9 cellular contexts compared by ENCODE assay signal in the genomic region with DNA sequence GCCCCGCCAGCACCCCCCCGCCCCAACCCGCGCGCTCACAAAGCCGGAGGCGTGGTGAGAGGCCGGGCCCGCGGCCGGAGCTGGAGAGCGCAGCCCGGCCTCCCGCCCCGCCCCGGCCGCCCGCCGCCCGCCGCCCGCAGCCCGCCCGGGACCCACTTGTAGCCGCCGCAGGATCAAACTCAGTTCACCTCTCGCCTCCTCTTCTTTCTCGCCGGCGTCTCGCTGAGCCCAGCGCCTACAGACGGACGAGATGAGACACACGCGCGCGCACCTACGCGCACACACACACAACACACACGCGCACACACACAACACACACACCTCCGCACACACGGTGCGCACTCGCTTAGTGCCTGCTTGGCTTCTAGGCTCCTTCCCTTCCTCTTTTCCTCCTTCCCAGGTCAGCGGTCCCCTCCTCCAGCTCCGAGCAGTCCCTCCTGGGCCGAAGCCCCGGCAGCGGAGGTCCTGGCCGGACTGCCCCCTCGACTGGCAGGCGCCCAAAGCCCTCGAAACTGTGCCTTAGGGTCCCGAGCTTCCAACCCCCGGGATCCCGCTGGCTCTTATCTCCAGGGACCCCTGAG. TPM values are rescaled to one million over a fixed set of nuclear protein-coding genes. Genes with fewer than 3 reads are reported as not detected.
DNase-seq lines count a peak whose midpoint lies in the region; ATAC-seq and TF ChIP-seq lines count a peak whose summit lies in the region.
"Had no signal": no experiment of that assay in that cellular context is flagged by ENCODE, and none has a peak within 500 bp of the region (broad histone marks: within the 10 kb centered on the region; RNA-seq: fewer than 3 reads in every experiment).

No MANE protein-coding gene starts in this region.

- H3K4me3 Mint-ChIP-seq in osteocyte (ENCODE audit: unreplicated experiment), result peak overlapping the region; percentile 81

- H3K27me3 Mint-ChIP-seq in osteocyte (ENCODE audit: unreplicated experiment), result peaks cover 59% of the 10 kb centered on the region

- peak; percentile 50 to 54 for DNase-seq in activated T-cell treated with anti-CD3 and anti-CD28 coated beads, Interleukin-2, amount 50 U/mL, for 48 hours
- DNase-seq in Right ventricle myocardium inferior (ENCODE audit: missing footprints) (peak; percentile 67), osteocyte (ENCODE audit: extremely low spot score, unreplicated experiment) (peak; percentile 82), NOMO-1 (lab: John Stamatoyannopoulos, UW; ENCODE audit: unreplicated experiment in 2 of 2) (no peak), NCI-H1092 (lab: John Stamatoyannopoulos, UW) (no peak)

- H3K36me3 ChIP-seq in BLaER1, result no peaks in the 10 kb centered on the region
- no peaks in the 10 kb centered on the region for H3K36me3 ChIP-seq in HUES48 (ENCODE audit: control insufficient read depth, insufficient read depth, low read length)

- peaks cover 44% of the 10 kb centered on the region for H3K4me1 Mint-ChIP-seq in osteocyte (ENCODE audit: unreplicated experiment)

- ATAC-seq in Right ventricle myocardium inferior (peak; percentile 30), HG02759 (IDR thresholded peaks at IDR 0.05; ENCODE audit: unreplicated experiment) (no peak)

- H3K9ac ChIP-seq in BLaER1, result no peak overlapping the region
- H3K9ac ChIP-seq in HUES48 (ENCODE audit: low read depth, low read length), result no peak overlapping the region

- H4K20me1 ChIP-seq in BLaER1, result peaks cover 52% of the 10 kb centered on the region

- no peak overlapping the region for H3K27ac Mint-ChIP-seq in osteocyte (ENCODE audit: unreplicated experiment)

- H3K4me1 ChIP-seq in BLaER1 (peaks cover 46% of the 10 kb centered on the region), HUES48 (ENCODE audit: control insufficient read depth, insufficient read depth, low read length) (peaks cover 24% of the 10 kb centered on the region)

- TF ChIP-seq CTCF in osteocyte (IDR thresholded peaks at IDR 0.05), result no peak

- peaks cover 72% of the 10 kb centered on the region for H3K27me3 ChIP-seq in BLaER1
- peaks cover 79% of the 10 kb centered on the region for H3K27me3 ChIP-seq in HUES48 (ENCODE audit: control insufficient read depth, insufficient read depth, low read length)

- H3K9me3 ChIP-seq in BLaER1, result peaks cover 5% of the 10 kb centered on the region; the same call in 1 of the 2 replicates
- H3K9me3 ChIP-seq in HUES48 (ENCODE audit: control insufficient read depth, insufficient read depth, low read length), result no peaks in the 10 kb centered on the region

- peaks cover 3% of the 10 kb centered on the region for H3K36me3 Mint-ChIP-seq in osteocyte (ENCODE audit: unreplicated experiment)

- H3K27ac ChIP-seq in BLaER1 (no peak overlapping the region), HUES48 (ENCODE audit: low read depth, low read length) (no peak overlapping the region)

- intact Hi-C loops in Right ventricle myocardium inferior (cut with DNase I), result loop anchor here (5.0 kb wide), 1 partner anchor 542 kb away; no protein-coding TSS in a partner anchor

- H3K4me2 ChIP-seq in BLaER1, result peak overlapping the region; percentile 98

- no peaks in the 10 kb centered on the region for H3K9me3 Mint-ChIP-seq in osteocyte (ENCODE audit: unreplicated experiment)

- peak overlapping the region; percentile 65 for H3K4me3 ChIP-seq in BLaER1
- H3K4me3 ChIP-seq in HUES48 (ENCODE audit: low read depth, low read length), result peak overlapping the region; percentile 53

RNA-seq across cellular contexts. Expression of a gene that starts 1.4 kb away (rescaled TPM):
- 5.4 TPM for total RNA-seq in Right ventricle myocardium inferior
- total RNA-seq in osteocyte, result 0.89 and 1.3 TPM in 2 replicates
- total RNA-seq: dermis microvascular lymphatic vessel endothelial cell had no signal

Comparison
In these comparisons a context has a peak if more than half of its experiments do, and no peak if none do; other contexts are left out.
1. DNase-seq: peak in activated T-cell treated with anti-CD3 and anti-CD28 coated beads, Interleukin-2, amount 50 U/mL, for 48 hours (2 of 2), Right ventricle myocardium inferior (single experiment) and osteocyte (single experiment); none in NOMO-1 (0 of 2) and NCI-H1092 (single experiment).